ENCODE assay signal across 15 cellular contexts in the genomic region with DNA sequence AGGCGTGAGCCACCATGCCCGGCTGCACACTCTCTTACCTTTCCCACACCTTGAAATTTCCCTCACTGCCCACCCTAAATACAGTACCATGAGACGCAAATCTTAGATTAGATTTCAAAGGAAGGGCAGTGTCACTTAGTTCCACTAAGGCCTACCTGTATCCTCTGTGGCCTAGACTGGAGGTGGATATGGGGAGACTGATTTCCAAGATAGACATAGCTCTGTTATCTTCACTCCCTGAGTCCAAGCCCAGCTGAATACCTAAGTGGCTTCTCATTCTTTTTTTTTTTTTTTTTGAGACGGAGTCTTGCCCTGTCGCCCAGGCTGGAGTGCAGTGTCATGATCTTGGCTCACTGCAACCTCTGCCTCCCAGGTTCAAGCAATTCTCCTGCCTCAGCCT.
"Had no signal": no experiment of that assay in that cellular context is flagged by ENCODE, and none has a peak within 500 bp of the region (broad histone marks: within the 10 kb centered on the region; RNA-seq: fewer than 3 reads in every experiment).

No MANE protein-coding gene starts in this region.

- H3K9me3 Mint-ChIP-seq: activated B cell treated with CpG ODN at 0.5 μM for 24 hours; activated CD4-positive, alpha-beta T cell treated with anti-CD3 and anti-CD28 coated beads, Interleukin-2, amount 10 ng/mL, durations not matched to agents 24 days and 14 days; activated naive CD8-positive, alpha-beta T cell treated with anti-CD3 and anti-CD28 coated beads, Interleukin-2, amount 50 U/mL, for 24 hours; activated T-helper 1 cell treated with anti-CD3 and anti-CD28 coated beads, Interleukin-12 subunit alpha, Interleukin-12 subunit beta, Interleukin-2, Interleukin-4 antibody, amounts not matched to agents 30 ng/mL and 10 ng/mL and 1 ng/mL, durations not matched to agents 14 hours and 24 hours and 36 hours; natural killer cell treated with Interleukin-12 subunit alpha and Interleukin-12 subunit beta and Interleukin-15 and Interleukin-18, amount 100 ng/mL, for 72 hours; stimulated activated naive CD8-positive, alpha-beta T cell treated with anti-CD3 and anti-CD28 coated beads, Interleukin-15, Interleukin-2, amounts not matched to agents 100 ng/mL and 50 ng/mL, for 24 hours; T-helper 1 cell treated with Interleukin-12 subunit alpha and Interleukin-12 subunit beta and Interleukin-4 antibody, amounts not matched to agents 30 μg/mL and 1 μg/mL, for 36 hours had no signal

- H3K27ac ChIP-seq: psoas muscle, sigmoid colon had no signal

- H3K4me3 Mint-ChIP-seq: activated B cell treated with CpG ODN at 0.5 μM for 24 hours; activated CD4-positive, alpha-beta T cell treated with anti-CD3 and anti-CD28 coated beads, Interleukin-2, amount 10 ng/mL, durations not matched to agents 24 days and 14 days; activated naive CD8-positive, alpha-beta T cell treated with anti-CD3 and anti-CD28 coated beads, Interleukin-2, amount 50 U/mL, for 24 hours; activated T-helper 1 cell treated with anti-CD3 and anti-CD28 coated beads, Interleukin-12 subunit alpha, Interleukin-12 subunit beta, Interleukin-2, Interleukin-4 antibody, amounts not matched to agents 30 ng/mL and 10 ng/mL and 1 ng/mL, durations not matched to agents 14 hours and 24 hours and 36 hours; endodermal cell; natural killer cell treated with Interleukin-12 subunit alpha and Interleukin-12 subunit beta and Interleukin-15 and Interleukin-18, amount 100 ng/mL, for 72 hours; stimulated activated naive CD8-positive, alpha-beta T cell treated with anti-CD3 and anti-CD28 coated beads, Interleukin-15, Interleukin-2, amounts not matched to agents 100 ng/mL and 50 ng/mL, for 24 hours; T-helper 1 cell treated with Interleukin-12 subunit alpha and Interleukin-12 subunit beta and Interleukin-4 antibody, amounts not matched to agents 30 μg/mL and 1 μg/mL, for 36 hours had no signal

- H3K36me3 ChIP-seq: sigmoid colon had no signal

- ATAC-seq: activated naive CD8-positive, alpha-beta T cell treated with anti-CD3 and anti-CD28 coated beads, Interleukin-2, amount 50 U/mL, for 24 hours; esophagus mucosa; natural killer cell treated with Interleukin-12 subunit alpha and Interleukin-12 subunit beta and Interleukin-15 and Interleukin-18, amount 100 ng/mL, for 72 hours; psoas muscle had no signal

- H3K27ac Mint-ChIP-seq: activated B cell treated with CpG ODN at 0.5 μM for 24 hours; activated CD4-positive, alpha-beta T cell treated with anti-CD3 and anti-CD28 coated beads, Interleukin-2, amount 10 ng/mL, durations not matched to agents 24 days and 14 days; activated naive CD8-positive, alpha-beta T cell treated with anti-CD3 and anti-CD28 coated beads, Interleukin-2, amount 50 U/mL, for 24 hours; activated T-helper 1 cell treated with anti-CD3 and anti-CD28 coated beads, Interleukin-12 subunit alpha, Interleukin-12 subunit beta, Interleukin-2, Interleukin-4 antibody, amounts not matched to agents 30 ng/mL and 10 ng/mL and 1 ng/mL, durations not matched to agents 14 hours and 24 hours and 36 hours; natural killer cell treated with Interleukin-12 subunit alpha and Interleukin-12 subunit beta and Interleukin-15 and Interleukin-18, amount 100 ng/mL, for 72 hours; stimulated activated naive CD8-positive, alpha-beta T cell treated with anti-CD3 and anti-CD28 coated beads, Interleukin-15, Interleukin-2, amounts not matched to agents 100 ng/mL and 50 ng/mL, for 24 hours; T-helper 1 cell treated with Interleukin-12 subunit alpha and Interleukin-12 subunit beta and Interleukin-4 antibody, amounts not matched to agents 30 μg/mL and 1 μg/mL, for 36 hours had no signal

- DNase-seq: activated B cell treated with CpG ODN at 0.5 μM for 24 hours; activated CD4-positive, alpha-beta T cell treated with anti-CD3 and anti-CD28 coated beads, Interleukin-2, amount 10 ng/mL, durations not matched to agents 24 days and 14 days; activated naive CD4-positive, alpha-beta T cell; activated naive CD8-positive, alpha-beta T cell treated with anti-CD3 and anti-CD28 coated beads, Interleukin-2, amount 50 U/mL, for 24 hours; central memory CD4-positive, alpha-beta T cell; endodermal cell; occipital lobe; psoas muscle; stimulated activated CD4-positive, alpha-beta T cell treated with anti-CD3 and anti-CD28 coated beads, Interleukin-4, amount 100 ng/mL, for 24 hours had no signal

- H3K4me3 ChIP-seq: psoas muscle, sigmoid colon had no signal

- H3K4me1 Mint-ChIP-seq: activated B cell treated with CpG ODN at 0.5 μM for 24 hours had no signal

- H3K9me3 ChIP-seq: psoas muscle, sigmoid colon had no signal

- H3K36me3 Mint-ChIP-seq: natural killer cell treated with Interleukin-12 subunit alpha and Interleukin-12 subunit beta and Interleukin-15 and Interleukin-18, amount 100 ng/mL, for 72 hours had no signal

- H3K4me1 ChIP-seq: psoas muscle, sigmoid colon had no signal

- H3K27me3 ChIP-seq: sigmoid colon had no signal
